8 cellular contexts compared by ENCODE assay signal in the genomic region with DNA sequence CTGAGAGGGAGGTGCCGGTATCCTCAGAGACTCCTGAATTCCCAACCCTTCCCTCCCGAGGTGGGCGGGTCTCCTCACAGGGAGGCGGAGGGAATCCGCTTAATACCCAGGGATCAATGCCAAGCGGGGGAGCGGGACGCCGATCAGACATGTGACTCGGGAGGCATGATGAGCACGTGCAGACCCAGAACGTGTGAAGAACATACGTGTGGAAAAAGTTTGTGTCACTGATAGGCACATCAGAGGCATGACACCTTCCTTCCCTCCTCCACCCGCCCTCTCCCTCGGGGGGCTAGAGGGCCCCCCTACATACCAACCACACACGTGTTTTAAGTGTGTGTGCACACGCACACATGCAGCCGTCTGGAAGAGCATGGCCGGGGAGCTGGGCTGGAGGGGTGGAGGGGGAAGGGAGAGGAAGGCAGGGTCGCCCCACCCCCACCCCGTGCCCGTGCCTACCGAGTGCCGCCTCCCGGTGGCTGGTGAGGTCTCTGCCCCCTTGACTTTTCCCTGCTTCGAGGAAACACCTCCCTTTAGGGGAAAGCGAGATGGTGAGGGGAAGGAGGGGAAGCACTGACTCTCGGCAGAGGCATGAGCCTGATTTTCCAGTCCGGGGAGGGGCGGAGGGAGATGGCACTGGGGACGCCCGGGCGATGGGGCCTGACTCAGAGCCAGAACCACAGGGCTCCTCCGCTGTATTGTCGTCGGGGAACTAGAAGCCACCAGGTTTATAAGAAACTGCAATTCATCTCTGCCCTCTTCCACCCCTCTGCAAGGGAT. TPM values are rescaled to one million over a fixed set of nuclear protein-coding genes. Genes with fewer than 3 reads are reported as not detected.
DNase-seq lines count a peak whose midpoint lies in the region; ATAC-seq and TF ChIP-seq lines count a peak whose summit lies in the region.

No MANE protein-coding gene starts in this region.

- no peak overlapping the region for H2AFZ ChIP-seq in trophoblast cell (ENCODE audit: insufficient read depth, low read length, poor library complexity)

- peak overlapping the region; percentile 17 for H3K4me2 ChIP-seq in trophoblast cell (ENCODE audit: low read length)

- no peaks in the 10 kb centered on the region for H3K9me3 Mint-ChIP-seq in T-helper 1 cell treated with Interleukin-12 subunit alpha and Interleukin-12 subunit beta and Interleukin-4 antibody, amounts not matched to agents 30 μg/mL and 1 μg/mL, for 36 hours
- no peaks in the 10 kb centered on the region for H3K9me3 Mint-ChIP-seq in osteocyte (ENCODE audit: unreplicated experiment)

- no CpG with 5 or more reads among the region's 36 CpGs for WGBS in trophoblast cell (ENCODE audit: extremely low coverage, insufficient coverage, insufficient read length)

- H3K4ac ChIP-seq in trophoblast cell (ENCODE audit: low read depth, low read length) = no peak overlapping the region

- H3K4me3 Mint-ChIP-seq in T-helper 1 cell treated with Interleukin-12 subunit alpha and Interleukin-12 subunit beta and Interleukin-4 antibody, amounts not matched to agents 30 μg/mL and 1 μg/mL, for 36 hours = peak overlapping the region; percentile 74
- no peak overlapping the region for H3K4me3 Mint-ChIP-seq in osteocyte (ENCODE audit: unreplicated experiment)

- peaks cover 90% of the 10 kb centered on the region for H3K27me3 ChIP-seq in left ventricle myocardium inferior (ENCODE audit: low read depth)
- H3K27me3 ChIP-seq in trophoblast cell (ENCODE audit: insufficient read depth, low read length) = peaks cover 8% of the 10 kb centered on the region

- no peak overlapping the region for H4K8ac ChIP-seq in trophoblast cell (ENCODE audit: low read depth, low read length)

- H3K79me1 ChIP-seq in trophoblast cell (ENCODE audit: low read length) = no peaks in the 10 kb centered on the region

- H3K9ac ChIP-seq in trophoblast cell (ENCODE audit: low read length) = no peak overlapping the region

- H2BK5ac ChIP-seq in trophoblast cell (ENCODE audit: low read depth, low read length, poor library complexity) = no peak overlapping the region

- H4K91ac ChIP-seq in trophoblast cell (ENCODE audit: low read depth, low read length) = no peak overlapping the region

- no peak overlapping the region for H3K18ac ChIP-seq in trophoblast cell (ENCODE audit: low read length)

- H3K9me3 ChIP-seq in left ventricle myocardium inferior (replicated peaks) = no peaks in the 10 kb centered on the region
- peaks cover 2% of the 10 kb centered on the region for H3K9me3 ChIP-seq in trophoblast cell (ENCODE audit: insufficient read depth, low read depth, low read length)

- intact Hi-C loops in Right ventricle myocardium inferior (cut with DNase I) = no loop called here
- intact Hi-C loops in left ventricle myocardium inferior (cut with micrococcal nuclease) = no loop called here

- peak overlapping the region; percentile 87 for H3K27ac Mint-ChIP-seq in T-helper 1 cell treated with Interleukin-12 subunit alpha and Interleukin-12 subunit beta and Interleukin-4 antibody, amounts not matched to agents 30 μg/mL and 1 μg/mL, for 36 hours
- no peak overlapping the region for H3K27ac Mint-ChIP-seq in osteocyte (ENCODE audit: unreplicated experiment)

- no peak overlapping the region for H3K14ac ChIP-seq in trophoblast cell (ENCODE audit: low read length)

- H3K27ac ChIP-seq in left ventricle myocardium inferior (replicated peaks) (no peak overlapping the region), trophoblast cell (ENCODE audit: low read depth, low read length) (no peak overlapping the region)

- no peak overlapping the region for H2BK12ac ChIP-seq in trophoblast cell (ENCODE audit: low read length)

- no peak overlapping the region for H2BK120ac ChIP-seq in trophoblast cell (ENCODE audit: insufficient read depth, low read length, poor library complexity)

- H3K4me1 ChIP-seq in left ventricle myocardium inferior (peaks cover 16% of the 10 kb centered on the region), trophoblast cell (ENCODE audit: control insufficient read depth in 1 of 2, insufficient read depth in 2 of 2, low read length in 2 of 2) (peaks cover 0 to 3% of the 10 kb centered on the region in 2 experiments)

- peaks cover 71% of the 10 kb centered on the region for H3K4me1 Mint-ChIP-seq in T-helper 1 cell treated with Interleukin-12 subunit alpha and Interleukin-12 subunit beta and Interleukin-4 antibody, amounts not matched to agents 30 μg/mL and 1 μg/mL, for 36 hours (ENCODE audit: low read depth)
- H3K4me1 Mint-ChIP-seq in osteocyte (ENCODE audit: unreplicated experiment) = peaks cover 30% of the 10 kb centered on the region

- H3K4me3 ChIP-seq in left ventricle myocardium inferior (no peak overlapping the region), trophoblast cell (ENCODE audit: low read depth, low read length) (no peak overlapping the region)

- no peaks in the 10 kb centered on the region for H3K27me3 Mint-ChIP-seq in T-helper 1 cell treated with Interleukin-12 subunit alpha and Interleukin-12 subunit beta and Interleukin-4 antibody, amounts not matched to agents 30 μg/mL and 1 μg/mL, for 36 hours (ENCODE audit: low read depth)
- peaks cover 43% of the 10 kb centered on the region for H3K27me3 Mint-ChIP-seq in osteocyte (ENCODE audit: unreplicated experiment)

- no peak overlapping the region for H2AK5ac ChIP-seq in trophoblast cell (ENCODE audit: low read length)

- TF ChIP-seq CTCF in left ventricle myocardium inferior (IDR thresholded peaks at IDR 0.05; ENCODE audit: borderline replicate concordance) (no peak), osteocyte (IDR thresholded peaks at IDR 0.05) (no peak)

- H3K23ac ChIP-seq in trophoblast cell (ENCODE audit: low read length) = no peak overlapping the region

- H3K36me3 Mint-ChIP-seq in T-helper 1 cell treated with Interleukin-12 subunit alpha and Interleukin-12 subunit beta and Interleukin-4 antibody, amounts not matched to agents 30 μg/mL and 1 μg/mL, for 36 hours (ENCODE audit: low read depth) = no peaks in the 10 kb centered on the region
- H3K36me3 Mint-ChIP-seq in osteocyte (ENCODE audit: unreplicated experiment) = no peaks in the 10 kb centered on the region

- no peak for ATAC-seq in Right ventricle myocardium inferior

- no peaks in the 10 kb centered on the region for H3K79me2 ChIP-seq in trophoblast cell (ENCODE audit: control insufficient read depth, insufficient read depth, low read length, poor library complexity)

- DNase-seq in Right ventricle myocardium inferior (ENCODE audit: missing footprints) (peak; percentile 42), left ventricle myocardium inferior (no peak), trophoblast cell (peak; percentile 32 to 59), osteocyte (ENCODE audit: extremely low spot score, unreplicated experiment) (no peak), OCI-M2 (lab: John Stamatoyannopoulos, UW; ENCODE audit: unreplicated experiment) (no peak), NCI-H2081 treated with DMSO at 0.1 percent for 48 hours (lab: John Stamatoyannopoulos, UW) (no peak)
- peak; percentile 98 for DNase-seq in activated naive CD4-positive, alpha-beta T cell treated with anti-CD3 and anti-CD28 coated beads, Interleukin-2, amount 50 U/mL, for 16 hours

- H3K36me3 ChIP-seq in left ventricle myocardium inferior (no peaks in the 10 kb centered on the region), trophoblast cell (ENCODE audit: control insufficient read depth in 1 of 2, insufficient read depth in 2 of 2, low read length in 2 of 2) (no peaks in the 10 kb centered on the region)

- H4K12ac ChIP-seq in trophoblast cell (ENCODE audit: low read depth, low read length) = no peak overlapping the region

RNA-seq across cellular contexts. Expression of a gene that starts 12.1 kb away (rescaled TPM):
- total RNA-seq in Right ventricle myocardium inferior = 0.27 TPM
- total RNA-seq in left ventricle myocardium inferior = 0.25 TPM
- not detected in 2 replicates for polyA plus RNA-seq in trophoblast cell (2013)
- not detected in 2 replicates for total RNA-seq in osteocyte

RNA-seq across cellular contexts. Expression of a gene that starts 27.0 kb away (rescaled TPM):
- total RNA-seq in Right ventricle myocardium inferior (14.2 TPM), left ventricle myocardium inferior (14.8 TPM), osteocyte (16.5 and 17.4 TPM in 2 replicates)
- 4.6 and 4.8 TPM in 2 replicates for polyA plus RNA-seq in trophoblast cell (2013)

Comparison
In these comparisons a context has a peak if more than half of its experiments do, and no peak if none do; other contexts are left out.
1. DNase-seq: peak in Right ventricle myocardium inferior (single experiment), activated naive CD4-positive, alpha-beta T cell treated with anti-CD3 and anti-CD28 coated beads, Interleukin-2, amount 50 U/mL, for 16 hours (single experiment) and trophoblast cell (2 of 2); none in left ventricle myocardium inferior (single experiment), osteocyte (single experiment), OCI-M2 (single experiment) and NCI-H2081 treated with DMSO at 0.1 percent for 48 hours (single experiment).